22 cellular contexts compared by ENCODE assay signal in the genomic region with DNA sequence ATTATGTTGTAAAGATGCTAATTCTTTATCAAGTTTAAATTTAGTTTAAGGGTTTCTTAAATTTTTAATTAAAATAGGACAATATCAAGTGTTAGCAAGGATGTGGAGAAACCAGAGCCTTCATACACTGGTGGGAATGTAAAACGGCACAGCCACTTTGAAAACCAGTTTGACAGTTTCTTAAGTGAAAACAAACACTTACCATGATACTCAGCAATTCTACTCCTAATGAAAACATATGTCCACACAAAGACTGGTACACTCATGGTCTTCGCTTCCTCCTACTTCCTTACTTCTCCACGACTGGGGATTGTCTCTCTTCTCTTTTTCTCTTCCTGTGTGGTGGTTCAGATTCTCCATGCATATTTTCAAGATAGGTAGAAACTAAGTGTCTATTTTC. TPM values are rescaled to one million over a fixed set of nuclear protein-coding genes. Genes with fewer than 3 reads are reported as not detected.
A peak's percentile ranks its signal among the peaks of the same experiment; 100 is the strongest.
DNase-seq lines count a peak whose midpoint lies in the region; ATAC-seq and TF ChIP-seq lines count a peak whose summit lies in the region.
"Had no signal": no experiment of that assay in that cellular context is flagged by ENCODE, and none has a peak within 500 bp of the region (broad histone marks: within the 10 kb centered on the region; RNA-seq: fewer than 3 reads in every experiment).

No MANE protein-coding gene starts in this region.

- TF ChIP-seq CTCF in LNCaP clone FGC (IDR thresholded peaks at IDR 0.05; ENCODE audit: control insufficient read depth, extremely low read depth, insufficient read depth) (no peak), left lung (IDR thresholded peaks at IDR 0.05) (no peak)

- no peak overlapping the region for H3K4me3 Mint-ChIP-seq in T-helper 17 cell
- H3K4me3 Mint-ChIP-seq: IgD-negative memory B cell had no signal

- H3K27me3 ChIP-seq in left lung = no peaks in the 10 kb centered on the region

- no peaks in the 10 kb centered on the region for H3K27me3 Mint-ChIP-seq in T-helper 17 cell
- H3K27me3 Mint-ChIP-seq: IgD-negative memory B cell had no signal

- peaks cover 7% of the 10 kb centered on the region for H3K4me1 Mint-ChIP-seq in T-helper 17 cell

- H3K36me3 Mint-ChIP-seq in T-helper 17 cell (ENCODE audit: low read depth) = peaks cover 10% of the 10 kb centered on the region

- peak overlapping the region; percentile 34 for H3K27ac Mint-ChIP-seq in T-helper 17 cell
- H3K27ac Mint-ChIP-seq: IgD-negative memory B cell had no signal

- peaks cover 0 to 83% of the 10 kb centered on the region in 2 donors for H3K36me3 ChIP-seq in left lung

- ATAC-seq in T-helper 17 cell (no peak), left lung (peak; percentile 89), left lobe of liver (no peak)
- ATAC-seq: Right ventricle myocardium inferior had no signal

- H3K4me3 ChIP-seq in LNCaP clone FGC (ENCODE audit: low read depth, low read length) = no peak overlapping the region
- no peak overlapping the region for H3K4me3 ChIP-seq in left lung

- no peaks in the 10 kb centered on the region for H3K4me1 ChIP-seq in left lung

- DNase-seq in DMS53 (lab: John Stamatoyannopoulos, UW) = peak; percentile 78
- DNase-seq in LNCaP clone FGC (ENCODE audit: low read depth) = peak; percentile 82
- DNase-seq in T-helper 17 cell = no peak
- DNase-seq in left lung = no peak
- no peak for DNase-seq in medulla oblongata (ENCODE audit: extremely low spot score)
- DNase-seq in left lobe of liver (ENCODE audit: low spot score) = no peak
- no peak for DNase-seq in AG08396 (ENCODE audit: low spot score)
- DNase-seq in activated CD4-positive, alpha-beta T cell treated with anti-CD3 and anti-CD28 coated beads, Interleukin-2, amount 50 U/mL, for 4 hours = no peak
- DNase-seq: AML-193, C1 segment of cervical spinal cord, EL, GF-D8, NCI-H1417, NCI-H1694 treated with DMSO at 0.1 percent for 48 hours, NCI-H2107, NCI-H226, NCI-H524 treated with DMSO at 0.1 percent for 48 hours, NCI-H82 had no signal

- no peak overlapping the region for H3K27ac ChIP-seq in left lung

- H3K9me3 ChIP-seq in T-helper 17 cell (ENCODE audit: control insufficient read depth, low read length, poor library complexity, severe bottlenecking) = no peaks in the 10 kb centered on the region
- H3K9me3 ChIP-seq in left lung = no peaks in the 10 kb centered on the region

- intact Hi-C loops in left lung (cut with DNase I) = no loop called here

RNA-seq across cellular contexts. Expression of gene SKIC8, which starts 9.2 kb away (rescaled TPM):
- total RNA-seq in T-helper 17 cell (10 to 100 TPM; 24.3 to 24.4 TPM), left lung (10 to 100 TPM; 36.1 to 42.2 TPM), left lobe of liver (22.1 TPM)

RNA-seq across cellular contexts. Expression of gene DNAJA4, which starts 25.9 kb away (rescaled TPM):
- total RNA-seq in T-helper 17 cell (10 to 100 TPM; 28.0 to 30.3 TPM), left lung (10 to 100 TPM; 17.2 to 22.3 TPM), left lobe of liver (0.86 TPM)
- total RNA-seq: OCI-LY7 had no signal

RNA-seq across cellular contexts. Expression of gene CRABP1, which starts 49.9 kb away (rescaled TPM):
- total RNA-seq in T-helper 17 cell (not detected), left lung (not detected), left lobe of liver (0.40 TPM)
- total RNA-seq: M059J, OCI-LY7, Right ventricle myocardium inferior had no signal

RNA-seq across cellular contexts. Expression of gene ACSBG1, which starts 55.9 kb away (rescaled TPM):
- 1 to 10 TPM in 1 of 2 donors, under 1 TPM in 1; 0.05 to 1.1 TPM for total RNA-seq in T-helper 17 cell
- 1 to 10 TPM in 1 of 2 donors, not detected in 1; 1.9 TPM for total RNA-seq in left lung
- total RNA-seq in left lobe of liver = not detected
- total RNA-seq: M059J had no signal

Comparison
In these comparisons a context has a peak if more than half of its experiments do, and no peak if none do; other contexts are left out.
1. DNase-seq: peak in DMS53 (single experiment) and LNCaP clone FGC (single experiment); none in T-helper 17 cell (0 of 3), left lung (0 of 2), medulla oblongata (single experiment), left lobe of liver (single experiment), AG08396 (single experiment) and activated CD4-positive, alpha-beta T cell treated with anti-CD3 and anti-CD28 coated beads, Interleukin-2, amount 50 U/mL, for 4 hours (0 of 2).